In the genomic region with DNA sequence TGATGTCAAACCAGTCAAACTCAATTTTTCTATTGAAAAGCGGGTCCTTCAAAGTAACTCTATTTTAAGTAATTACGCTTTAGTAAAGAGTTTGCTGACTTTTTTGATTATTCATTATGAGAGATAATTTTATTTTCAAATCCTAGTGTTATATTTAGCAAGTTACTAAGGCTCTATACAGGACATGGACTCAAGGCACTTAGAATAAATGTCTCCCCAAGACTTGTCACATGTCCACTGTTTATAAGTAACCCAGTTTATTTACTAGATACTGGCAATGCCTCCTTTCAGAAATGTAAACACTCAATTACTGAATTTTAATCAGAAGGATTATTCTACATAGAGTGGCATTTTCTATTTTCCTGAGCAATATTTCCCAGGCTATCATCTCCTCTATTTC, we compare ENCODE assay signal across 12 cellular contexts.
DNase-seq lines count a peak whose midpoint lies in the region; ATAC-seq and TF ChIP-seq lines count a peak whose summit lies in the region.
"Had no signal": no experiment of that assay in that cellular context is flagged by ENCODE, and none has a peak within 500 bp of the region (broad histone marks: within the 10 kb centered on the region; RNA-seq: fewer than 3 reads in every experiment).

No MANE protein-coding gene starts in this region.

- no peaks in the 10 kb centered on the region for H3K27me3 Mint-ChIP-seq in chondrocyte (ENCODE audit: low read depth)
- H3K27me3 Mint-ChIP-seq in mesothelial cell of epicardium (ENCODE audit: low read depth), result no peaks in the 10 kb centered on the region
- H3K27me3 Mint-ChIP-seq: CD8-positive, alpha-beta memory T cell had no signal

- H3K4me3 Mint-ChIP-seq in chondrocyte (ENCODE audit: unreplicated experiment) (peak overlapping the region; percentile 49), mesothelial cell of epicardium (peak overlapping the region; percentile 18)
- H3K4me3 Mint-ChIP-seq: CD8-positive, alpha-beta memory T cell had no signal

- H3K9me3 Mint-ChIP-seq in chondrocyte (ENCODE audit: low read depth) (no peaks in the 10 kb centered on the region), mesothelial cell of epicardium (peaks cover 2% of the 10 kb centered on the region)

- H3K4me1 ChIP-seq in heart right ventricle (peaks cover 0 to 17% (median 0%) of the 10 kb centered on the region in 9 donors), smooth muscle cell (ENCODE audit: low read depth) (no peaks in the 10 kb centered on the region)

- no peak overlapping the region for H3K9ac ChIP-seq in smooth muscle cell (ENCODE audit: low read depth)
- H3K9ac ChIP-seq: KMS-11 had no signal

- peak overlapping the region; percentile 32 to 77 (median 60) for H3K27ac ChIP-seq in heart right ventricle
- H3K27ac ChIP-seq in smooth muscle cell (ENCODE audit: low read depth), result no peak overlapping the region
- H3K27ac ChIP-seq: KMS-11 had no signal

- H3K4me3 ChIP-seq in heart right ventricle (peak overlapping the region in 2 of 10 donors; percentile 1 to 6), smooth muscle cell (peak overlapping the region; percentile 17)

- CTCF ChIA-PET in HEK293T (lab: Yijun Ruan, JAX), result no interaction called here

- H3K36me3 Mint-ChIP-seq in chondrocyte (ENCODE audit: low read depth), result no peaks in the 10 kb centered on the region
- H3K36me3 Mint-ChIP-seq in mesothelial cell of epicardium, result no peaks in the 10 kb centered on the region
- H3K36me3 Mint-ChIP-seq: CD8-positive, alpha-beta memory T cell had no signal

- POLR2A ChIA-PET in HEK293T (lab: Yijun Ruan, JAX), result no interaction called here

- H3K27me3 ChIP-seq in heart right ventricle (no peaks in the 10 kb centered on the region), smooth muscle cell (ENCODE audit: low read depth) (no peaks in the 10 kb centered on the region)

- no peak overlapping the region for H3K4me2 ChIP-seq in smooth muscle cell
- H3K4me2 ChIP-seq: KMS-11 had no signal

- no peaks in the 10 kb centered on the region for H3K9me3 ChIP-seq in heart right ventricle
- no peaks in the 10 kb centered on the region for H3K9me3 ChIP-seq in smooth muscle cell (replicated peaks; ENCODE audit: low read depth)

- H3K27ac Mint-ChIP-seq in chondrocyte (ENCODE audit: unreplicated experiment), result peak overlapping the region; percentile 68
- H3K27ac Mint-ChIP-seq in mesothelial cell of epicardium, result peak overlapping the region; percentile 50
- H3K27ac Mint-ChIP-seq: CD8-positive, alpha-beta memory T cell had no signal

- intact Hi-C loops in heart right ventricle (cut with DNase I), result no loop called here

- peaks cover 9% of the 10 kb centered on the region for H3K4me1 Mint-ChIP-seq in chondrocyte (ENCODE audit: low read depth)
- H3K4me1 Mint-ChIP-seq in mesothelial cell of epicardium, result peaks cover 20% of the 10 kb centered on the region
- H3K4me1 Mint-ChIP-seq: CD8-positive, alpha-beta memory T cell had no signal

- H3K36me3 ChIP-seq in heart right ventricle (no peaks in the 10 kb centered on the region), smooth muscle cell (ENCODE audit: low read depth) (no peaks in the 10 kb centered on the region)

- peak; percentile 72 to 95 (median 90) for ATAC-seq in heart right ventricle

- H2AFZ ChIP-seq in smooth muscle cell (ENCODE audit: low read depth), result peak overlapping the region; percentile 24

- TF ChIP-seq CTCF in chondrocyte (IDR thresholded peaks at IDR 0.05) (no peak), heart right ventricle (IDR thresholded peaks at IDR 0.05) (no peak), mesothelial cell of epicardium (IDR thresholded peaks at IDR 0.05; ENCODE audit: unreplicated experiment) (no peak), smooth muscle cell (IDR thresholded peaks at IDR 0.05; ENCODE audit: borderline replicate concordance, insufficient read depth, poor library complexity, severe bottlenecking) (no peak)

- H4K20me1 ChIP-seq in smooth muscle cell (ENCODE audit: low read depth), result no peaks in the 10 kb centered on the region

- 60% methylated on average over 2 of the region's 2 CpGs for WGBS in heart right ventricle, 2 donors
- WGBS in smooth muscle cell (ENCODE audit: low lambda C conversion rate), result 72% methylated on average over 2 of the region's 2 CpGs

- H3F3A ChIP-seq in smooth muscle cell (ENCODE audit: low read depth), result no peaks in the 10 kb centered on the region

- no peaks in the 10 kb centered on the region for H3K79me2 ChIP-seq in smooth muscle cell (ENCODE audit: low read depth)

- no peak for DNase-seq in chondrocyte (ENCODE audit: low spot score)
- no peak for DNase-seq in heart right ventricle
- DNase-seq in mesothelial cell of epicardium (ENCODE audit: low spot score in 2 of 2, unreplicated experiment in 2 of 2), result no peak
- no peak for DNase-seq in smooth muscle cell (lab: John Stamatoyannopoulos, UW; ENCODE audit: unreplicated experiment)
- DNase-seq in HEK293T (ENCODE audit: extremely low spot score), result no peak
- DNase-seq in AG08395 (ENCODE audit: low spot score), result no peak
- DNase-seq in NCI-H446 treated with DMSO at 0.1 percent for 48 hours (lab: John Stamatoyannopoulos, UW), result no peak
- no peak for DNase-seq in NCI-H526 treated with DMSO at 0.1 percent for 48 hours (lab: John Stamatoyannopoulos, UW)
- DNase-seq: CD8-positive, alpha-beta memory T cell; NCI-H187; NCI-H2107 had no signal

TF ChIP-seq in HEK293T, 16 proteins besides CTCF, POLR2A, EP300 and RAD21:
- TF ChIP-seq NFRKB (IDR thresholded peaks at IDR 0.05) (no peak), SUZ12 (IDR thresholded peaks at IDR 0.05) (no peak), HDGF (IDR thresholded peaks at IDR 0.05; ENCODE audit: borderline replicate concordance) (no peak), ZNF384 (IDR thresholded peaks at IDR 0.05) (no peak), ARNT (IDR thresholded peaks at IDR 0.05) (no peak), L3MBTL2 (conservative IDR thresholded peaks at IDR 0.05) (no peak)
